Comparison of ENCODE assay signal across 1 cellular context in genomic region chr16:53542283-53542682, GRCh38.
TF ChIP-seq lines count a peak whose summit lies in the region.

No MANE protein-coding gene starts in this region.

TF ChIP-seq in K562, 482 proteins besides CTCF, POLR2A, EP300 and RAD21 (continued from another document):
- TF ChIP-seq, protein P1, sequence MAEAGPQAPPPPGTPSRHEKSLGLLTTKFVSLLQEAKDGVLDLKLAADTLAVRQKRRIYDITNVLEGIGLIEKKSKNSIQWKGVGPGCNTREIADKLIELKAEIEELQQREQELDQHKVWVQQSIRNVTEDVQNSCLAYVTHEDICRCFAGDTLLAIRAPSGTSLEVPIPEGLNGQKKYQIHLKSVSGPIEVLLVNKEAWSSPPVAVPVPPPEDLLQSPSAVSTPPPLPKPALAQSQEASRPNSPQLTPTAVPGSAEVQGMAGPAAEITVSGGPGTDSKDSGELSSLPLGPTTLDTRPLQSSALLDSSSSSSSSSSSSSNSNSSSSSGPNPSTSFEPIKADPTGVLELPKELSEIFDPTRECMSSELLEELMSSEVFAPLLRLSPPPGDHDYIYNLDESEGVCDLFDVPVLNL (CRISPR knock-in tag; IDR thresholded peaks at IDR 0.05; ENCODE audit: low read depth): no peak
- no peak for TF ChIP-seq ZKSCAN3 (CRISPR knock-in tag; IDR thresholded peaks at IDR 0.05)
- no peak for TF ChIP-seq HSF4 (CRISPR knock-in tag; IDR thresholded peaks at IDR 0.05; ENCODE audit: borderline replicate concordance)
- TF ChIP-seq, protein P2, sequence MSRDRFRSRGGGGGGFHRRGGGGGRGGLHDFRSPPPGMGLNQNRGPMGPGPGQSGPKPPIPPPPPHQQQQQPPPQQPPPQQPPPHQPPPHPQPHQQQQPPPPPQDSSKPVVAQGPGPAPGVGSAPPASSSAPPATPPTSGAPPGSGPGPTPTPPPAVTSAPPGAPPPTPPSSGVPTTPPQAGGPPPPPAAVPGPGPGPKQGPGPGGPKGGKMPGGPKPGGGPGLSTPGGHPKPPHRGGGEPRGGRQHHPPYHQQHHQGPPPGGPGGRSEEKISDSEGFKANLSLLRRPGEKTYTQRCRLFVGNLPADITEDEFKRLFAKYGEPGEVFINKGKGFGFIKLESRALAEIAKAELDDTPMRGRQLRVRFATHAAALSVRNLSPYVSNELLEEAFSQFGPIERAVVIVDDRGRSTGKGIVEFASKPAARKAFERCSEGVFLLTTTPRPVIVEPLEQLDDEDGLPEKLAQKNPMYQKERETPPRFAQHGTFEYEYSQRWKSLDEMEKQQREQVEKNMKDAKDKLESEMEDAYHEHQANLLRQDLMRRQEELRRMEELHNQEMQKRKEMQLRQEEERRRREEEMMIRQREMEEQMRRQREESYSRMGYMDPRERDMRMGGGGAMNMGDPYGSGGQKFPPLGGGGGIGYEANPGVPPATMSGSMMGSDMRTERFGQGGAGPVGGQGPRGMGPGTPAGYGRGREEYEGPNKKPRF (IDR thresholded peaks at IDR 0.05; ENCODE audit: low read depth, low read length): no peak
